Comparison of ENCODE assay signal across 36 cellular contexts in genomic region chr4:135194477-135194876, GRCh38.
"Had no signal": no experiment of that assay in that cellular context is flagged by ENCODE, and none has a peak within 500 bp of the region (broad histone marks: within the 10 kb centered on the region; RNA-seq: fewer than 3 reads in every experiment).

No MANE protein-coding gene starts in this region.

- H3K36me3 ChIP-seq: cardiac muscle cell, WERI-Rb-1 had no signal

- H3K27me3 Mint-ChIP-seq: activated CD4-positive, alpha-beta memory T cell treated with anti-CD3 and anti-CD28 coated beads, Interleukin-2, amount 10 ng/mL, durations not matched to agents 7 days and 5 days; activated CD4-positive, alpha-beta T cell treated with anti-CD3 and anti-CD28 coated beads for 36 hours; activated CD4-positive, alpha-beta T cell treated with anti-CD3 and anti-CD28 coated beads, Interleukin-2, amount 10 ng/mL, durations not matched to agents 7 days and 5 days; activated CD8-positive, alpha-beta memory T cell treated with anti-CD3 and anti-CD28 coated beads, Interleukin-2, amount 10 ng/mL, durations not matched to agents 7 days and 5 days; activated naive CD4-positive, alpha-beta T cell treated with anti-CD3 and anti-CD28 coated beads, Interleukin-2, amount 10 ng/mL, durations not matched to agents 7 days and 5 days; activated naive CD4-positive, alpha-beta T cell treated with anti-CD3 and anti-CD28 coated beads, Interleukin-2, amount 50 U/mL, for 24 hours; activated naive CD8-positive, alpha-beta T cell; activated naive CD8-positive, alpha-beta T cell treated with anti-CD3 and anti-CD28 coated beads, Interleukin-2, amount 10 ng/mL, durations not matched to agents 7 days and 5 days; activated naive CD8-positive, alpha-beta T cell treated with anti-CD3 and anti-CD28 coated beads, Interleukin-2, amount 50 U/mL, for 24 hours; activated T-cell treated with anti-CD3 and anti-CD28 coated beads, Interleukin-2, amount 50 U/mL, for 24 hours had no signal

- H3K36me3 Mint-ChIP-seq: activated CD8-positive, alpha-beta memory T cell treated with anti-CD3 and anti-CD28 coated beads, Interleukin-2, amount 10 ng/mL, durations not matched to agents 7 days and 5 days; activated naive CD4-positive, alpha-beta T cell treated with anti-CD3 and anti-CD28 coated beads, Interleukin-2, amount 10 ng/mL, durations not matched to agents 7 days and 5 days; activated naive CD4-positive, alpha-beta T cell treated with anti-CD3 and anti-CD28 coated beads, Interleukin-2, amount 50 U/mL, for 24 hours; activated naive CD8-positive, alpha-beta T cell; activated naive CD8-positive, alpha-beta T cell treated with anti-CD3 and anti-CD28 coated beads, Interleukin-2, amount 10 ng/mL, durations not matched to agents 7 days and 5 days had no signal

- ATAC-seq: activated CD4-positive, alpha-beta T cell treated with anti-CD3 and anti-CD28 coated beads for 36 hours; activated CD4-positive, CD25-positive, alpha-beta regulatory T cell treated with anti-CD3 and anti-CD28 coated beads, Interleukin-2, amount 50 U/mL, for 24 hours; activated CD8-positive, alpha-beta memory T cell treated with anti-CD3 and anti-CD28 coated beads, Interleukin-2, amount 10 ng/mL, durations not matched to agents 7 days and 5 days; activated CD8-positive, alpha-beta T cell treated with anti-CD3 and anti-CD28 coated beads, Interleukin-2, amount 10 ng/mL, durations not matched to agents 7 days and 5 days; activated naive CD8-positive, alpha-beta T cell treated with anti-CD3 and anti-CD28 coated beads, Interleukin-2, amount 50 U/mL, for 24 hours; body of pancreas; WTC11 had no signal

- H3K27ac ChIP-seq: body of pancreas, cardiac muscle cell, WERI-Rb-1 had no signal

- H3K9me3 ChIP-seq: body of pancreas had no signal

- H3K9me3 Mint-ChIP-seq: activated CD4-positive, alpha-beta memory T cell treated with anti-CD3 and anti-CD28 coated beads, Interleukin-2, amount 10 ng/mL, durations not matched to agents 7 days and 5 days; activated CD4-positive, alpha-beta T cell treated with anti-CD3 and anti-CD28 coated beads, Interleukin-2, amount 10 ng/mL, durations not matched to agents 7 days and 5 days; activated naive CD4-positive, alpha-beta T cell treated with anti-CD3 and anti-CD28 coated beads, Interleukin-2, amount 10 ng/mL, durations not matched to agents 7 days and 5 days; activated naive CD8-positive, alpha-beta T cell treated with anti-CD3 and anti-CD28 coated beads, Interleukin-2, amount 10 ng/mL, durations not matched to agents 7 days and 5 days; T-helper 1 cell treated with Interleukin-12 subunit alpha and Interleukin-12 subunit beta and Interleukin-4 antibody, amounts not matched to agents 30 μg/mL and 1 μg/mL, for 36 hours; T-helper 2 cell treated with Interferon-gamma antibody and Interleukin-4, amounts not matched to agents 5 μg/mL and 100 μg/mL, for 36 hours had no signal

- H3K4me3 Mint-ChIP-seq: activated CD4-positive, alpha-beta memory T cell treated with anti-CD3 and anti-CD28 coated beads, Interleukin-2, amount 10 ng/mL, durations not matched to agents 7 days and 5 days; activated CD4-positive, alpha-beta T cell treated with anti-CD3 and anti-CD28 coated beads for 36 hours; activated CD4-positive, alpha-beta T cell treated with anti-CD3 and anti-CD28 coated beads, Interleukin-2, amount 10 ng/mL, durations not matched to agents 7 days and 5 days; activated CD8-positive, alpha-beta memory T cell treated with anti-CD3 and anti-CD28 coated beads, Interleukin-2, amount 10 ng/mL, durations not matched to agents 7 days and 5 days; activated CD8-positive, alpha-beta T cell treated with anti-CD3 and anti-CD28 coated beads, Interleukin-2, amount 10 ng/mL, durations not matched to agents 7 days and 5 days; activated naive CD4-positive, alpha-beta T cell treated with anti-CD3 and anti-CD28 coated beads, Interleukin-2, amount 10 ng/mL, durations not matched to agents 7 days and 5 days; activated naive CD4-positive, alpha-beta T cell treated with anti-CD3 and anti-CD28 coated beads, Interleukin-2, amount 50 U/mL, for 24 hours; activated naive CD8-positive, alpha-beta T cell; activated naive CD8-positive, alpha-beta T cell treated with anti-CD3 and anti-CD28 coated beads, Interleukin-2, amount 10 ng/mL, durations not matched to agents 7 days and 5 days; activated naive CD8-positive, alpha-beta T cell treated with anti-CD3 and anti-CD28 coated beads, Interleukin-2, amount 50 U/mL, for 24 hours; activated T-cell treated with anti-CD3 and anti-CD28 coated beads, Interleukin-2, amount 50 U/mL, for 24 hours; T-helper 1 cell treated with Interleukin-12 subunit alpha and Interleukin-12 subunit beta and Interleukin-4 antibody, amounts not matched to agents 30 μg/mL and 1 μg/mL, for 36 hours; T-helper 2 cell treated with Interferon-gamma antibody and Interleukin-4, amounts not matched to agents 5 μg/mL and 100 μg/mL, for 36 hours; WTC11 had no signal

- H3K4me1 ChIP-seq: body of pancreas had no signal

- DNase-seq: activated CD4-positive, alpha-beta memory T cell treated with anti-CD3 and anti-CD28 coated beads, Interleukin-2, amount 10 ng/mL, durations not matched to agents 7 days and 5 days; activated CD4-positive, alpha-beta T cell treated with anti-CD3 and anti-CD28 coated beads for 1 hour; activated CD4-positive, alpha-beta T cell treated with anti-CD3 and anti-CD28 coated beads for 36 hours; activated CD4-positive, alpha-beta T cell treated with anti-CD3 and anti-CD28 coated beads for 48 hours; activated CD4-positive, alpha-beta T cell treated with anti-CD3 and anti-CD28 coated beads, Interleukin-2, amount 10 ng/mL, durations not matched to agents 7 days and 5 days; activated CD4-positive, alpha-beta T cell treated with anti-CD3 and anti-CD28 coated beads, Interleukin-2, amount 50 U/mL, for 48 hours; activated CD4-positive, CD25-positive, alpha-beta regulatory T cell; activated CD8-positive, alpha-beta memory T cell treated with anti-CD3 and anti-CD28 coated beads for 24 hours; activated CD8-positive, alpha-beta memory T cell treated with anti-CD3 and anti-CD28 coated beads, Interleukin-2, amount 10 ng/mL, durations not matched to agents 7 days and 5 days; activated CD8-positive, alpha-beta memory T cell treated with anti-CD3 and anti-CD28 coated beads, Interleukin-2, amount 50 U/mL, for 48 hours; activated CD8-positive, alpha-beta T cell treated with anti-CD3 and anti-CD28 coated beads, Interleukin-2, amount 10 ng/mL, durations not matched to agents 7 days and 5 days; activated effector memory CD4-positive, alpha-beta T cell treated with Interleukin-2 at 50 U/mL for 16 hours; activated gamma-delta T cell; activated naive CD4-positive, alpha-beta T cell treated with anti-CD3 and anti-CD28 coated beads, Interleukin-2, amount 10 ng/mL, durations not matched to agents 7 days and 5 days; activated naive CD4-positive, alpha-beta T cell treated with Interleukin-2 at 50 U/mL for 16 hours; activated naive CD8-positive, alpha-beta T cell treated with anti-CD3 and anti-CD28 coated beads, Interleukin-2, amount 10 ng/mL, durations not matched to agents 7 days and 5 days; activated naive CD8-positive, alpha-beta T cell treated with anti-CD3 and anti-CD28 coated beads, Interleukin-2, amount 50 U/mL, for 24 hours; activated T-cell treated with anti-CD3 and anti-CD28 coated beads, Interleukin-2, amount 50 U/mL, for 24 hours; activated T-cell treated with anti-CD3 and anti-CD28 coated beads, Interleukin-2, amount 50 U/mL, for 48 hours; amygdala; anterior cingulate cortex; body of pancreas; caudate nucleus; SW 1271; T-helper 1 cell; T-helper 2 cell; T-helper 9 cell; WERI-Rb-1 had no signal

- H3K27ac Mint-ChIP-seq: activated CD4-positive, alpha-beta memory T cell treated with anti-CD3 and anti-CD28 coated beads, Interleukin-2, amount 10 ng/mL, durations not matched to agents 7 days and 5 days; activated CD4-positive, alpha-beta T cell treated with anti-CD3 and anti-CD28 coated beads for 36 hours; activated CD4-positive, alpha-beta T cell treated with anti-CD3 and anti-CD28 coated beads, Interleukin-2, amount 10 ng/mL, durations not matched to agents 7 days and 5 days; activated CD8-positive, alpha-beta memory T cell treated with anti-CD3 and anti-CD28 coated beads, Interleukin-2, amount 10 ng/mL, durations not matched to agents 7 days and 5 days; activated CD8-positive, alpha-beta T cell treated with anti-CD3 and anti-CD28 coated beads, Interleukin-2, amount 10 ng/mL, durations not matched to agents 7 days and 5 days; activated naive CD4-positive, alpha-beta T cell treated with anti-CD3 and anti-CD28 coated beads, Interleukin-2, amount 10 ng/mL, durations not matched to agents 7 days and 5 days; activated naive CD4-positive, alpha-beta T cell treated with anti-CD3 and anti-CD28 coated beads, Interleukin-2, amount 50 U/mL, for 24 hours; activated naive CD8-positive, alpha-beta T cell; activated naive CD8-positive, alpha-beta T cell treated with anti-CD3 and anti-CD28 coated beads, Interleukin-2, amount 10 ng/mL, durations not matched to agents 7 days and 5 days; activated naive CD8-positive, alpha-beta T cell treated with anti-CD3 and anti-CD28 coated beads, Interleukin-2, amount 50 U/mL, for 24 hours; activated T-cell treated with anti-CD3 and anti-CD28 coated beads, Interleukin-2, amount 50 U/mL, for 24 hours; activated T-helper 2 cell treated with anti-CD3 and anti-CD28 coated beads, Interferon-gamma antibody, Interleukin-2, Interleukin-4, amounts not matched to agents 10 μg/mL and 5 μg/mL and 100 μg/mL, durations not matched to agents 14 hours and 24 hours and 36 hours; T-helper 1 cell treated with Interleukin-12 subunit alpha and Interleukin-12 subunit beta and Interleukin-4 antibody, amounts not matched to agents 30 μg/mL and 1 μg/mL, for 36 hours; T-helper 2 cell treated with Interferon-gamma antibody and Interleukin-4, amounts not matched to agents 5 μg/mL and 100 μg/mL, for 36 hours; WTC11 had no signal

- H3K4me1 Mint-ChIP-seq: activated CD4-positive, alpha-beta memory T cell treated with anti-CD3 and anti-CD28 coated beads, Interleukin-2, amount 10 ng/mL, durations not matched to agents 7 days and 5 days; activated CD4-positive, alpha-beta T cell treated with anti-CD3 and anti-CD28 coated beads for 36 hours; activated CD4-positive, alpha-beta T cell treated with anti-CD3 and anti-CD28 coated beads, Interleukin-2, amount 10 ng/mL, durations not matched to agents 7 days and 5 days; activated CD8-positive, alpha-beta memory T cell treated with anti-CD3 and anti-CD28 coated beads, Interleukin-2, amount 10 ng/mL, durations not matched to agents 7 days and 5 days; activated naive CD4-positive, alpha-beta T cell treated with anti-CD3 and anti-CD28 coated beads, Interleukin-2, amount 10 ng/mL, durations not matched to agents 7 days and 5 days; activated naive CD4-positive, alpha-beta T cell treated with anti-CD3 and anti-CD28 coated beads, Interleukin-2, amount 50 U/mL, for 24 hours; activated naive CD8-positive, alpha-beta T cell treated with anti-CD3 and anti-CD28 coated beads, Interleukin-2, amount 10 ng/mL, durations not matched to agents 7 days and 5 days; activated naive CD8-positive, alpha-beta T cell treated with anti-CD3 and anti-CD28 coated beads, Interleukin-2, amount 50 U/mL, for 24 hours had no signal

- H3K4me3 ChIP-seq: body of pancreas, cardiac muscle cell had no signal

- H3K27me3 ChIP-seq: body of pancreas, cardiac muscle cell had no signal
